1 cellular context compared by ENCODE assay signal in the genomic region with DNA sequence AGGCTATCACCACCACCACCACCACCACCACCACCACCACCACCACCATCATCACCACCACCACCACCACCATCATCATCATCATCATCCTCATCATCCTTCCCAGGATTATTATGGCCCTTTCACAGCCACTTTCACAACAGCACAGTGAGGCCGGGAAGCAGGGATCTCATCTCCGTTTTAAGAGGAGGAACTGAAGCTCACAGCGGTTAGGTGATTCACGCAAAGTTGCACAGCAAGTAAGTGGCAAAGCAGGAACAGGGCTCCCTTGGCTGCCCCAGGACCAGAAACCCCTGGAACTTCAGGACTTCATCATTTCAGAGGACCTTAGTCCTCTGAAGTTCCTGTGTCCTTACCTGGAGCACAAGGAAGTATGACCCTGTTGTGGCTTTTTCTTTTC.
TF ChIP-seq lines count a peak whose summit lies in the region.

No MANE protein-coding gene starts in this region.

TF ChIP-seq in GM23338, 12 proteins besides CTCF, POLR2A, EP300 and RAD21:
- TF ChIP-seq, protein P1, sequence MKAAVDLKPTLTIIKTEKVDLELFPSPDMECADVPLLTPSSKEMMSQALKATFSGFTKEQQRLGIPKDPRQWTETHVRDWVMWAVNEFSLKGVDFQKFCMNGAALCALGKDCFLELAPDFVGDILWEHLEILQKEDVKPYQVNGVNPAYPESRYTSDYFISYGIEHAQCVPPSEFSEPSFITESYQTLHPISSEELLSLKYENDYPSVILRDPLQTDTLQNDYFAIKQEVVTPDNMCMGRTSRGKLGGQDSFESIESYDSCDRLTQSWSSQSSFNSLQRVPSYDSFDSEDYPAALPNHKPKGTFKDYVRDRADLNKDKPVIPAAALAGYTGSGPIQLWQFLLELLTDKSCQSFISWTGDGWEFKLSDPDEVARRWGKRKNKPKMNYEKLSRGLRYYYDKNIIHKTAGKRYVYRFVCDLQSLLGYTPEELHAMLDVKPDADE (IDR thresholded peaks at IDR 0.05): no peak
- TF ChIP-seq, protein P2, sequence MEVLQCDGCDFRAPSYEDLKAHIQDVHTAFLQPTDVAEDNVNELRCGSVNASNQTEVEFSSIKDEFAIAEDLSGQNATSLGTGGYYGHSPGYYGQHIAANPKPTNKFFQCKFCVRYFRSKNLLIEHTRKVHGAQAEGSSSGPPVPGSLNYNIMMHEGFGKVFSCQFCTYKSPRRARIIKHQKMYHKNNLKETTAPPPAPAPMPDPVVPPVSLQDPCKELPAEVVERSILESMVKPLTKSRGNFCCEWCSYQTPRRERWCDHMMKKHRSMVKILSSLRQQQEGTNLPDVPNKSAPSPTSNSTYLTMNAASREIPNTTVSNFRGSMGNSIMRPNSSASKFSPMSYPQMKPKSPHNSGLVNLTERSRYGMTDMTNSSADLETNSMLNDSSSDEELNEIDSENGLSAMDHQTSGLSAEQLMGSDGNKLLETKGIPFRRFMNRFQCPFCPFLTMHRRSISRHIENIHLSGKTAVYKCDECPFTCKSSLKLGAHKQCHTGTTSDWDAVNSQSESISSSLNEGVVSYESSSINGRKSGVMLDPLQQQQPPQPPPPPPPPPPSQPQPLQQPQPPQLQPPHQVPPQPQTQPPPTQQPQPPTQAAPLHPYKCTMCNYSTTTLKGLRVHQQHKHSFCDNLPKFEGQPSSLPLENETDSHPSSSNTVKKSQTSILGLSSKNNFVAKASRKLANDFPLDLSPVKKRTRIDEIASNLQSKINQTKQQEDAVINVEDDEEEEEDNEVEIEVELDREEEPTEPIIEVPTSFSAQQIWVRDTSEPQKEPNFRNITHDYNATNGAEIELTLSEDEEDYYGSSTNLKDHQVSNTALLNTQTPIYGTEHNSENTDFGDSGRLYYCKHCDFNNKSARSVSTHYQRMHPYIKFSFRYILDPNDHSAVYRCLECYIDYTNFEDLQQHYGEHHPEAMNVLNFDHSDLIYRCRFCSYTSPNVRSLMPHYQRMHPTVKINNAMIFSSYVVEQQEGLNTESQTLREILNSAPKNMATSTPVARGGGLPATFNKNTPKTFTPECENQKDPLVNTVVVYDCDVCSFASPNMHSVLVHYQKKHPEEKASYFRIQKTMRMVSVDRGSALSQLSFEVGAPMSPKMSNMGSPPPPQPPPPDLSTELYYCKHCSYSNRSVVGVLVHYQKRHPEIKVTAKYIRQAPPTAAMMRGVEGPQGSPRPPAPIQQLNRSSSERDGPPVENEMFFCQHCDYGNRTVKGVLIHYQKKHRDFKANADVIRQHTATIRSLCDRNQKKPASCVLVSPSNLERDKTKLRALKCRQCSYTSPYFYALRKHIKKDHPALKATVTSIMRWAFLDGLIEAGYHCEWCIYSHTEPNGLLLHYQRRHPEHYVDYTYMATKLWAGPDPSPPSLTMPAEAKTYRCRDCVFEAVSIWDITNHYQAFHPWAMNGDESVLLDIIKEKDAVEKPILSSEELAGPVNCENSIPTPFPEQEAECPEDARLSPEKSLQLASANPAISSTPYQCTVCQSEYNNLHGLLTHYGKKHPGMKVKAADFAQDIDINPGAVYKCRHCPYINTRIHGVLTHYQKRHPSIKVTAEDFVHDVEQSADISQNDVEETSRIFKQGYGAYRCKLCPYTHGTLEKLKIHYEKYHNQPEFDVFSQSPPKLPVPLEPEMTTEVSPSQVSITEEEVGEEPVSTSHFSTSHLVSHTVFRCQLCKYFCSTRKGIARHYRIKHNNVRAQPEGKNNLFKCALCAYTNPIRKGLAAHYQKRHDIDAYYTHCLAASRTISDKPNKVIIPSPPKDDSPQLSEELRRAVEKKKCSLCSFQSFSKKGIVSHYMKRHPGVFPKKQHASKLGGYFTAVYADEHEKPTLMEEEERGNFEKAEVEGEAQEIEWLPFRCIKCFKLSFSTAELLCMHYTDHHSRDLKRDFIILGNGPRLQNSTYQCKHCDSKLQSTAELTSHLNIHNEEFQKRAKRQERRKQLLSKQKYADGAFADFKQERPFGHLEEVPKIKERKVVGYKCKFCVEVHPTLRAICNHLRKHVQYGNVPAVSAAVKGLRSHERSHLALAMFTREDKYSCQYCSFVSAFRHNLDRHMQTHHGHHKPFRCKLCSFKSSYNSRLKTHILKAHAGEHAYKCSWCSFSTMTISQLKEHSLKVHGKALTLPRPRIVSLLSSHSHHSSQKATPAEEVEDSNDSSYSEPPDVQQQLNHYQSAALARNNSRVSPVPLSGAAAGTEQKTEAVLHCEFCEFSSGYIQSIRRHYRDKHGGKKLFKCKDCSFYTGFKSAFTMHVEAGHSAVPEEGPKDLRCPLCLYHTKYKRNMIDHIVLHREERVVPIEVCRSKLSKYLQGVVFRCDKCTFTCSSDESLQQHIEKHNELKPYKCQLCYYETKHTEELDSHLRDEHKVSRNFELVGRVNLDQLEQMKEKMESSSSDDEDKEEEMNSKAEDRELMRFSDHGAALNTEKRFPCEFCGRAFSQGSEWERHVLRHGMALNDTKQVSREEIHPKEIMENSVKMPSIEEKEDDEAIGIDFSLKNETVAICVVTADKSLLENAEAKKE (CRISPR knock-in tag; IDR thresholded peaks at IDR 0.05): no peak
- TF ChIP-seq NANOG (IDR thresholded peaks at IDR 0.05; ENCODE audit: borderline replicate concordance) (no peak), ZNF331 (CRISPR knock-in tag; IDR thresholded peaks at IDR 0.05; ENCODE audit: low read depth) (no peak), JUNB (IDR thresholded peaks at IDR 0.05; ENCODE audit: unreplicated experiment) (no peak), ZNF114 (CRISPR knock-in tag; IDR thresholded peaks at IDR 0.05) (no peak), EZH2 (IDR thresholded peaks at IDR 0.05; ENCODE audit: low read depth, unreplicated experiment) (no peak), EZH2phosphoT487 (IDR thresholded peaks at IDR 0.05; ENCODE audit: unreplicated experiment) (no peak), CREB1 (CRISPR knock-in tag; IDR thresholded peaks at IDR 0.05; ENCODE audit: low read depth) (no peak)
- TF ChIP-seq, protein P3, sequence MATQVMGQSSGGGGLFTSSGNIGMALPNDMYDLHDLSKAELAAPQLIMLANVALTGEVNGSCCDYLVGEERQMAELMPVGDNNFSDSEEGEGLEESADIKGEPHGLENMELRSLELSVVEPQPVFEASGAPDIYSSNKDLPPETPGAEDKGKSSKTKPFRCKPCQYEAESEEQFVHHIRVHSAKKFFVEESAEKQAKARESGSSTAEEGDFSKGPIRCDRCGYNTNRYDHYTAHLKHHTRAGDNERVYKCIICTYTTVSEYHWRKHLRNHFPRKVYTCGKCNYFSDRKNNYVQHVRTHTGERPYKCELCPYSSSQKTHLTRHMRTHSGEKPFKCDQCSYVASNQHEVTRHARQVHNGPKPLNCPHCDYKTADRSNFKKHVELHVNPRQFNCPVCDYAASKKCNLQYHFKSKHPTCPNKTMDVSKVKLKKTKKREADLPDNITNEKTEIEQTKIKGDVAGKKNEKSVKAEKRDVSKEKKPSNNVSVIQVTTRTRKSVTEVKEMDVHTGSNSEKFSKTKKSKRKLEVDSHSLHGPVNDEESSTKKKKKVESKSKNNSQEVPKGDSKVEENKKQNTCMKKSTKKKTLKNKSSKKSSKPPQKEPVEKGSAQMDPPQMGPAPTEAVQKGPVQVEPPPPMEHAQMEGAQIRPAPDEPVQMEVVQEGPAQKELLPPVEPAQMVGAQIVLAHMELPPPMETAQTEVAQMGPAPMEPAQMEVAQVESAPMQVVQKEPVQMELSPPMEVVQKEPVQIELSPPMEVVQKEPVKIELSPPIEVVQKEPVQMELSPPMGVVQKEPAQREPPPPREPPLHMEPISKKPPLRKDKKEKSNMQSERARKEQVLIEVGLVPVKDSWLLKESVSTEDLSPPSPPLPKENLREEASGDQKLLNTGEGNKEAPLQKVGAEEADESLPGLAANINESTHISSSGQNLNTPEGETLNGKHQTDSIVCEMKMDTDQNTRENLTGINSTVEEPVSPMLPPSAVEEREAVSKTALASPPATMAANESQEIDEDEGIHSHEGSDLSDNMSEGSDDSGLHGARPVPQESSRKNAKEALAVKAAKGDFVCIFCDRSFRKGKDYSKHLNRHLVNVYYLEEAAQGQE (IDR thresholded peaks at IDR 0.05; ENCODE audit: unreplicated experiment): no peak
TF ChIP-seq in GM23338: peak in this region for 0.
